Comparison of ENCODE assay signal across 8 cellular contexts in genomic region chr17:47889734-47890529, GRCh38. TPM values are rescaled to one million over a fixed set of nuclear protein-coding genes. Genes with fewer than 3 reads are reported as not detected.
DNase-seq lines count a peak whose midpoint lies in the region; ATAC-seq and TF ChIP-seq lines count a peak whose summit lies in the region.

No MANE protein-coding gene starts in this region.

- CTCF ChIA-PET in naive thymus-derived CD4-positive, alpha-beta T cell (lab: Charles Lee): interaction anchor here (0.7 to 14.4 kb wide), 17 partner anchors 10 to 114 kb away, joined by 3 to 290 read pairs (median 3); partner anchors contain the start of genes CDK5RAP3, SCRN2 and SP6

- peak overlapping the region in 1 of 10 donors; percentile 53 for H3K4me3 Mint-ChIP-seq in naive thymus-derived CD4-positive, alpha-beta T cell

- H3K4me3 ChIP-seq in OCI-LY3 (ENCODE audit: low read length) (no peak overlapping the region), epithelial cell of proximal tubule (ENCODE audit: low read depth, low read length) (no peak overlapping the region)
- H3K4me3 ChIP-seq in naive thymus-derived CD4-positive, alpha-beta T cell (ENCODE audit: low read length): no peak overlapping the region

- no peaks in the 10 kb centered on the region for H3K9me3 Mint-ChIP-seq in naive thymus-derived CD4-positive, alpha-beta T cell

- POLR2A ChIA-PET in naive thymus-derived CD4-positive, alpha-beta T cell (lab: Charles Lee): interaction anchor here (0.6 to 3.6 kb wide), 4 partner anchors 42 to 62 kb away, joined by 3 to 42 read pairs (median 10); partner anchors contain the start of gene SCRN2

- H3K27ac Mint-ChIP-seq in naive thymus-derived CD4-positive, alpha-beta T cell: peak overlapping the region in 4 of 9 donors; percentile 34 to 60 (median 56)

- no peak overlapping the region for H3K27ac ChIP-seq in OCI-LY3 (ENCODE audit: low read length)
- no peak overlapping the region for H3K27ac ChIP-seq in naive thymus-derived CD4-positive, alpha-beta T cell (ENCODE audit: low read depth, low read length)

- no peaks in the 10 kb centered on the region for H3K36me3 ChIP-seq in OCI-LY3 (replicated peaks; ENCODE audit: low read depth, low read length)
- no peaks in the 10 kb centered on the region for H3K36me3 ChIP-seq in naive thymus-derived CD4-positive, alpha-beta T cell (ENCODE audit: control insufficient read depth in 2 of 3, insufficient read depth in 3 of 3, low read length in 3 of 3)

- H3K9ac ChIP-seq in OCI-LY3 (ENCODE audit: low read length): no peak overlapping the region

- ATAC-seq in naive thymus-derived CD4-positive, alpha-beta T cell: peak; percentile 99
- ATAC-seq in GM21717 (IDR thresholded peaks at IDR 0.05; ENCODE audit: unreplicated experiment): no peak

- no peaks in the 10 kb centered on the region for H3K27me3 ChIP-seq in OCI-LY3 (ENCODE audit: low read depth, low read length)
- no peaks in the 10 kb centered on the region for H3K27me3 ChIP-seq in naive thymus-derived CD4-positive, alpha-beta T cell (ENCODE audit: control insufficient read depth in 2 of 2, insufficient read depth in 2 of 2, low read length in 2 of 2)

- no peak overlapping the region for H3K4me2 ChIP-seq in OCI-LY3 (ENCODE audit: low read length)

- no peaks in the 10 kb centered on the region for H3K9me3 ChIP-seq in OCI-LY3 (ENCODE audit: insufficient read depth, low read length)
- H3K9me3 ChIP-seq in naive thymus-derived CD4-positive, alpha-beta T cell (ENCODE audit: control insufficient read depth in 2 of 3, low read length in 3 of 3): no peaks in the 10 kb centered on the region

- intact Hi-C loops in naive thymus-derived CD4-positive, alpha-beta T cell (cut with micrococcal nuclease): loop anchor here (1.0 to 10.0 kb wide), 3 partner anchors 49 to 195 kb away; partner anchors contain the start of genes SCRN2 (in 2 of the 2) and TBKBP1 (in 1 of the 2)

- H3K4me1 Mint-ChIP-seq in naive thymus-derived CD4-positive, alpha-beta T cell: peaks cover 21 to 37% (median 33%) of the 10 kb centered on the region in 7 donors

- DNase-seq in EH (ENCODE audit: low read depth) (peak; percentile 82), KG1 (lab: John Stamatoyannopoulos, UW) (peak; percentile 35), activated T-cell treated with anti-CD3 and anti-CD28 coated beads for 1 hour (ENCODE audit: low read depth) (peak; percentile 96), epithelial cell of proximal tubule (ENCODE audit: low read depth) (no peak)
- peak; percentile 77 to 91 (median 88) for DNase-seq in naive thymus-derived CD4-positive, alpha-beta T cell
- DNase-seq in stimulated activated CD8-positive, alpha-beta memory T cell treated with anti-CD3 and anti-CD28 coated beads, Interleukin-7, amount 100 ng/mL, for 24 hours (ENCODE audit: low read depth): peak; percentile 90

- no peaks in the 10 kb centered on the region for H4K20me1 ChIP-seq in OCI-LY3 (ENCODE audit: insufficient read depth, low read length)

- H3K79me2 ChIP-seq in OCI-LY3 (ENCODE audit: low read length): no peaks in the 10 kb centered on the region

- H3K4me1 ChIP-seq in OCI-LY3 (ENCODE audit: low read length): peaks cover 54% of the 10 kb centered on the region
- peaks cover 6 to 13% of the 10 kb centered on the region in 2 donors for H3K4me1 ChIP-seq in naive thymus-derived CD4-positive, alpha-beta T cell (ENCODE audit: control insufficient read depth in 2 of 2, insufficient read depth in 2 of 2, low read length in 2 of 2)

- peaks cover 0 to 4% (median 3%) of the 10 kb centered on the region in 5 donors for H3K36me3 Mint-ChIP-seq in naive thymus-derived CD4-positive, alpha-beta T cell

- peak overlapping the region; percentile 69; the same call in 1 of the 2 replicates for H2AFZ ChIP-seq in OCI-LY3 (ENCODE audit: low read depth, low read length)

- TF ChIP-seq CTCF in OCI-LY3 (IDR thresholded peaks at IDR 0.05; ENCODE audit: low read depth, low read length) (peak; percentile 96), epithelial cell of proximal tubule (conservative IDR thresholded peaks at IDR 0.05; ENCODE audit: low read depth, low read length) (peak; percentile 96)

- no peaks in the 10 kb centered on the region for H3K27me3 Mint-ChIP-seq in naive thymus-derived CD4-positive, alpha-beta T cell

RNA-seq across cellular contexts. Expression of gene SP2, which starts 6.1 kb away (rescaled TPM):
- 2.1 and 5.4 TPM in 2 replicates for total RNA-seq in epithelial cell of proximal tubule
- 10 to 100 TPM; 25.2 to 36.5 (median 30.8) TPM for total RNA-seq in naive thymus-derived CD4-positive, alpha-beta T cell
- polyA plus RNA-seq in naive thymus-derived CD4-positive, alpha-beta T cell: 10 to 100 TPM in 1 of 2 donors, 1 to 10 TPM in 1; 7.9 to 15.6 TPM

RNA-seq across cellular contexts. Expression of gene SP6, which starts 39.0 kb away (rescaled TPM):
- 1.8 and 2.0 TPM in 2 replicates for total RNA-seq in epithelial cell of proximal tubule
- under 1 TPM in 3 of 5 experiments, not detected in 2; 0.16 to 0.29 (median 0.22) TPM for total RNA-seq in naive thymus-derived CD4-positive, alpha-beta T cell
- under 1 TPM in 1 of 2 donors, not detected in 1; 0.05 TPM for polyA plus RNA-seq in naive thymus-derived CD4-positive, alpha-beta T cell

RNA-seq across cellular contexts. Expression of gene SCRN2, which starts 48.9 kb away (rescaled TPM):
- 21.2 and 24.5 TPM in 2 replicates for total RNA-seq in epithelial cell of proximal tubule
- total RNA-seq in naive thymus-derived CD4-positive, alpha-beta T cell: 10 to 100 TPM; 33.4 to 55.9 (median 41.4) TPM
- polyA plus RNA-seq in naive thymus-derived CD4-positive, alpha-beta T cell: 10 to 100 TPM; 27.5 to 34.8 TPM

RNA-seq across cellular contexts. Expression of gene PNPO, which starts 51.4 kb away (rescaled TPM):
- total RNA-seq in epithelial cell of proximal tubule: 39.5 and 47.6 TPM in 2 replicates
- total RNA-seq in naive thymus-derived CD4-positive, alpha-beta T cell: 10 to 100 TPM; 12.0 to 35.7 (median 14.1) TPM
- 10 to 100 TPM; 16.2 to 25.1 TPM for polyA plus RNA-seq in naive thymus-derived CD4-positive, alpha-beta T cell

RNA-seq across cellular contexts. Expression of gene LRRC46, which starts 58.5 kb away (rescaled TPM):
- not detected in 2 replicates for total RNA-seq in epithelial cell of proximal tubule
- total RNA-seq in naive thymus-derived CD4-positive, alpha-beta T cell: 1 to 10 TPM in 2 of 5 experiments, under 1 TPM in 3; 0.20 to 1.7 (median 0.66) TPM
- polyA plus RNA-seq in naive thymus-derived CD4-positive, alpha-beta T cell: 1 to 10 TPM; 1.2 to 1.8 TPM
